In genomic region chr3:133824961-133825485, GRCh38 we compare ENCODE assay signal across 23 cellular contexts.
"Had no signal": no experiment of that assay in that cellular context is flagged by ENCODE, and none has a peak within 500 bp of the region (broad histone marks: within the 10 kb centered on the region; RNA-seq: fewer than 3 reads in every experiment).

No MANE protein-coding gene starts in this region.

- H3K4me1 ChIP-seq: gastroesophageal sphincter, lower lobe of right lung, neural progenitor cell, transverse colon had no signal

- ATAC-seq: esophagus mucosa; gastroesophageal sphincter; left cardiac atrium; lower lobe of right lung; natural killer cell; right cardiac atrium; stimulated activated memory B cell treated with anti-CD40 and anti-IgM and Interleukin-4, amounts not matched to agents 10 μg/mL and 1 μg/mL and 100 μg/mL, for 72 hours; stimulated activated naive CD8-positive, alpha-beta T cell treated with anti-CD3 and anti-CD28 coated beads, Interleukin-15, amount 100 ng/mL, for 72 hours had no signal

- H3K4me1 Mint-ChIP-seq: immature natural killer cell; mesothelial cell of epicardium; natural killer cell; stimulated activated memory B cell treated with anti-CD40 and anti-IgM and Interleukin-4, amounts not matched to agents 10 μg/mL and 1 μg/mL and 100 μg/mL, for 72 hours; stimulated activated naive CD8-positive, alpha-beta T cell treated with anti-CD3 and anti-CD28 coated beads, Interleukin-15, amount 100 ng/mL, for 72 hours had no signal

- H3K9me3 Mint-ChIP-seq: immature natural killer cell; memory B cell; mesothelial cell of epicardium; natural killer cell; neural progenitor cell; stimulated activated memory B cell treated with anti-CD40 and anti-IgM and Interleukin-4, amounts not matched to agents 10 μg/mL and 1 μg/mL and 100 μg/mL, for 72 hours; stimulated activated naive CD8-positive, alpha-beta T cell treated with anti-CD3 and anti-CD28 coated beads, Interleukin-15, amount 100 ng/mL, for 72 hours had no signal

- H3K36me3 ChIP-seq: neural progenitor cell, ovary had no signal

- H2AFZ ChIP-seq: neural progenitor cell had no signal

- H3K27me3 Mint-ChIP-seq: memory B cell; stimulated activated memory B cell treated with anti-CD40 and anti-IgM and Interleukin-4, amounts not matched to agents 10 μg/mL and 1 μg/mL and 100 μg/mL, for 72 hours; stimulated activated naive CD8-positive, alpha-beta T cell treated with anti-CD3 and anti-CD28 coated beads, Interleukin-15, amount 100 ng/mL, for 72 hours had no signal

- H3K27ac ChIP-seq: gastroesophageal sphincter, left ventricle myocardium inferior, lower lobe of right lung, neural progenitor cell, ovary, thoracic aorta, transverse colon had no signal

- H3K27me3 ChIP-seq: dorsolateral prefrontal cortex, gastroesophageal sphincter, neural progenitor cell, ovary, transverse colon had no signal

- H3K27ac Mint-ChIP-seq: immature natural killer cell; memory B cell; mesothelial cell of epicardium; neural progenitor cell; stimulated activated memory B cell treated with anti-CD40 and anti-IgM and Interleukin-4, amounts not matched to agents 10 μg/mL and 1 μg/mL and 100 μg/mL, for 72 hours had no signal

- H3K4me3 ChIP-seq: dorsolateral prefrontal cortex, gastroesophageal sphincter, left ventricle myocardium inferior, lower lobe of right lung, neural progenitor cell, ovary, smooth muscle cell, thoracic aorta, transverse colon had no signal

- H3K4me3 Mint-ChIP-seq: immature natural killer cell; memory B cell; mesothelial cell of epicardium; natural killer cell; neural progenitor cell; stimulated activated memory B cell treated with anti-CD40 and anti-IgM and Interleukin-4, amounts not matched to agents 10 μg/mL and 1 μg/mL and 100 μg/mL, for 72 hours; stimulated activated naive CD8-positive, alpha-beta T cell treated with anti-CD3 and anti-CD28 coated beads, Interleukin-15, amount 100 ng/mL, for 72 hours had no signal

- DNase-seq: cortex of kidney; dorsolateral prefrontal cortex; effector CD8-positive, alpha-beta T cell; immature natural killer cell; kidney; left cardiac atrium; left ventricle myocardium inferior; lower lobe of right lung; natural killer cell; nucleus accumbens; ovary; stimulated activated CD4-positive, alpha-beta T cell treated with anti-CD3 and anti-CD28 coated beads, Interleukin-2, amount 100 ng/mL, for 48 hours; stimulated activated naive CD8-positive, alpha-beta T cell treated with anti-CD3 and anti-CD28 coated beads, Interleukin-15, amount 100 ng/mL, for 72 hours; transverse colon had no signal

- H3K4me2 ChIP-seq: neural progenitor cell, smooth muscle cell had no signal
